In genomic region chr16:74737521-74737920, GRCh38 we compare ENCODE assay signal across 27 cellular contexts. TPM values are rescaled to one million over a fixed set of nuclear protein-coding genes. Genes with fewer than 3 reads are reported as not detected.
DNase-seq lines count a peak whose midpoint lies in the region; ATAC-seq, FAIRE-seq and TF ChIP-seq lines count a peak whose summit lies in the region.
"Had no signal": no experiment of that assay in that cellular context is flagged by ENCODE, and none has a peak within 500 bp of the region (broad histone marks: within the 10 kb centered on the region; RNA-seq: fewer than 3 reads in every experiment).

No MANE protein-coding gene starts in this region.

- H3K9me3 ChIP-seq in A549 (no peaks in the 10 kb centered on the region), HCT116 (ENCODE audit: control insufficient read depth in 1 of 2, insufficient read depth in 1 of 2, low read depth in 1 of 2, low read length in 2 of 2) (no peaks in the 10 kb centered on the region), mesenchymal stem cell (ENCODE audit: control insufficient read depth, low read length) (no peaks in the 10 kb centered on the region)
- H3K9me3 ChIP-seq: esophagus muscularis mucosa, heart left ventricle, ovary, thoracic aorta had no signal

- H3K27me3 ChIP-seq in HCT116 (ENCODE audit: insufficient read depth, low read length) = no peaks in the 10 kb centered on the region
- H3K27me3 ChIP-seq in mesenchymal stem cell (ENCODE audit: control insufficient read depth in 1 of 2, insufficient read depth in 1 of 2, low read length in 2 of 2) = peaks cover 0 to 28% of the 10 kb centered on the region in 2 experiments
- H3K27me3 ChIP-seq: ovary had no signal

- no peak for FAIRE-seq in A549 (lab: Jason Lieb, UNC)
- FAIRE-seq: GM12878, H54 had no signal

- RAD21 ChIA-PET in HCT116 (lab: Charles Lee; ENCODE audit: low non-redundant PET in 1 of 2, low total read pairs in 2 of 2, uncharacterized antibody in 2 of 2, unreplicated experiment in 2 of 2) = no interaction called here

- H2AFZ ChIP-seq in HCT116 (ENCODE audit: low read depth, low read length, poor library complexity, severe bottlenecking) = no peak overlapping the region
- H2AFZ ChIP-seq in mesenchymal stem cell (ENCODE audit: low read depth, low read length) = no peak overlapping the region

- H3K27ac ChIP-seq in A549 = peak overlapping the region; percentile 91
- peak overlapping the region; percentile 1; the same call in 1 of the 2 replicates for H3K27ac ChIP-seq in HCT116 (ENCODE audit: low read depth, low read length)
- peak overlapping the region; percentile 59 for H3K27ac ChIP-seq in caudate nucleus (ENCODE audit: low read depth, low read length)
- no peak overlapping the region for H3K27ac ChIP-seq in mesenchymal stem cell (ENCODE audit: low read length, poor library complexity, severe bottlenecking)
- H3K27ac ChIP-seq: esophagus muscularis mucosa, heart left ventricle, ovary, thoracic aorta had no signal

- H3K4me2 ChIP-seq in A549 (peak overlapping the region; percentile 64), HCT116 (ENCODE audit: low read length) (peak overlapping the region; percentile 68), mesenchymal stem cell (ENCODE audit: low read length, poor library complexity, severe bottlenecking) (no peak overlapping the region)

- intact Hi-C loops in HCT116 (cut with micrococcal nuclease) = no loop called here

- TF ChIP-seq RAD21 in A549 (conservative IDR thresholded peaks at IDR 0.05 in 1 of 2, IDR thresholded peaks at IDR 0.05 in 1 of 2) (no peak), HCT116 (IDR thresholded peaks at IDR 0.05; ENCODE audit: low read depth) (no peak)

- no peak overlapping the region for H4K8ac ChIP-seq in mesenchymal stem cell (ENCODE audit: low read length)

- H2BK120ac ChIP-seq in mesenchymal stem cell (ENCODE audit: low read depth, low read length) = no peak overlapping the region

- no peak overlapping the region for H3K23ac ChIP-seq in mesenchymal stem cell (ENCODE audit: low read length in 2 of 2)

- H4K20me1 ChIP-seq in HCT116 (ENCODE audit: insufficient read depth) = no peaks in the 10 kb centered on the region

- no peaks in the 10 kb centered on the region for H3K36me3 ChIP-seq in HCT116 (ENCODE audit: control insufficient read depth in 1 of 2, insufficient read depth in 2 of 2, low read length in 2 of 2)
- no peaks in the 10 kb centered on the region for H3K36me3 ChIP-seq in mesenchymal stem cell (ENCODE audit: control insufficient read depth in 1 of 2, insufficient read depth in 2 of 2, low read depth in 1 of 2, low read length in 2 of 2)
- H3K36me3 ChIP-seq: esophagus muscularis mucosa, heart left ventricle, ovary, thoracic aorta had no signal

- no peak for TF ChIP-seq POLR2A in A549 (IDR thresholded peaks at IDR 0.05; ENCODE audit: low read length)
- no peak for TF ChIP-seq POLR2A in HCT116 (IDR thresholded peaks at IDR 0.05; ENCODE audit: borderline replicate concordance, extremely low read depth, insufficient read depth, insufficient read length)

- no peak overlapping the region for H2BK15ac ChIP-seq in mesenchymal stem cell (ENCODE audit: low read depth, poor library complexity, severe bottlenecking)

- TF ChIP-seq EP300 in A549 (IDR thresholded peaks at IDR 0.05) = no peak

- H3K79me2 ChIP-seq in HCT116 (ENCODE audit: insufficient read depth, low read length) = no peaks in the 10 kb centered on the region

- ATAC-seq in A549 (no peak), HCT116 (no peak), SK-N-SH treated with all-trans-retinoic acid at 6 μM for 48 hours (no peak), GM21717 (IDR thresholded peaks at IDR 0.05; ENCODE audit: unreplicated experiment) (no peak)
- ATAC-seq: activated T-helper 17 cell treated with anti-CD3 and anti-CD28 coated beads, Interleukin-2, amount 50 U/mL, for 72 hours; stimulated activated naive B cell treated with anti-CD40 and anti-IgM and Interleukin-4, amounts not matched to agents 10 μg/mL and 1 μg/mL and 100 μg/mL, for 72 hours had no signal

- H2AK5ac ChIP-seq in mesenchymal stem cell (ENCODE audit: low read length, severe bottlenecking) = peak overlapping the region; percentile 15

- TF ChIP-seq CTCF in A549 (IDR thresholded peaks at IDR 0.05) = no peak
- TF ChIP-seq CTCF in HCT116 (IDR thresholded peaks at IDR 0.05 in 2 of 3, conservative IDR thresholded peaks at IDR 0.05 in 1 of 3; ENCODE audit: borderline replicate concordance in 1 of 3, insufficient read depth in 1 of 3, low read depth in 2 of 3, low read length in 2 of 3) = no peak

- no TSS peak for BruUV-seq in HCT116 (replicated peaks; lab: Mats Ljungman, UMichigan)

- no peaks in the 10 kb centered on the region for H3K9me2 ChIP-seq in HCT116 (ENCODE audit: insufficient read depth)

- peak overlapping the region; percentile 7; the same call in 1 of the 2 replicates for H3K9ac ChIP-seq in HCT116 (ENCODE audit: low read length)
- no peak overlapping the region for H3K9ac ChIP-seq in mesenchymal stem cell (ENCODE audit: low read length)

- no peaks in the 10 kb centered on the region for H3K79me1 ChIP-seq in mesenchymal stem cell (replicated peaks; ENCODE audit: low read length, poor library complexity, severe bottlenecking)

- no peak overlapping the region for H3K14ac ChIP-seq in mesenchymal stem cell (ENCODE audit: low read length in 2 of 2)

- no peak overlapping the region for H2BK12ac ChIP-seq in mesenchymal stem cell (ENCODE audit: low read length in 2 of 2)

- 92% methylated on average over 6 of the region's 6 CpGs for WGBS in A549 (ENCODE audit: missing lambda C conversion rate)
- 92% methylated on average over 6 of the region's 6 CpGs for WGBS in mesenchymal stem cell

- H3K4me3 ChIP-seq in A549 (no peak overlapping the region), HCT116 (replicated peaks in 1 of 2; ENCODE audit: low read depth in 1 of 2, low read length in 2 of 2) (peak overlapping the region in 1 of 2 experiments; percentile 15; a peak in 1 of 4 replicates), mesenchymal stem cell (ENCODE audit: insufficient read depth in 1 of 2, low read depth in 1 of 2, low read length in 2 of 2) (no peak overlapping the region)
- H3K4me3 ChIP-seq: esophagus muscularis mucosa, GM12878, heart left ventricle, lung, ovary, thoracic aorta had no signal

- DNase-seq in A549 (ENCODE audit: low read depth in 1 of 2, low spot score in 1 of 2) (no peak), HCT116 (ENCODE audit: low read depth, low spot score) (no peak), caudate nucleus (lab: John Stamatoyannopoulos, UW) (no peak), mesenchymal stem cell (no peak), cortex of kidney (lab: John Stamatoyannopoulos, UW) (no peak), NCI-H2196 treated with DMSO at 0.1 percent for 48 hours (lab: John Stamatoyannopoulos, UW; ENCODE audit: unreplicated experiment) (no peak)
- DNase-seq: activated CD4-positive, alpha-beta memory T cell treated with anti-CD3 and anti-CD28 coated beads, Interleukin-2, amount 10 ng/mL, durations not matched to agents 7 days and 5 days; aorta; CD8-positive, alpha-beta memory T cell; heart left ventricle; Karpas-422; NCI-H1417; NCI-H2029 treated with DMSO at 0.1 percent for 48 hours; NCI-H526 treated with DMSO at 0.1 percent for 48 hours; nephron progenitor cell; ovary; SHP77 treated with DMSO at 0.1 percent for 48 hours; stimulated activated CD4-positive, alpha-beta T cell treated with anti-CD3 and anti-CD28 coated beads, Interleukin-15, amount 100 ng/mL, for 24 hours; stimulated activated naive B cell treated with anti-CD40 and anti-IgM and Interleukin-4, amounts not matched to agents 10 μg/mL and 1 μg/mL and 100 μg/mL, for 72 hours had no signal

- CTCF ChIA-PET in A549 (lab: Yijun Ruan, JAX) (interaction anchor here (1.0 to 7.8 kb wide), 8 partner anchors 11 to 125 kb away, joined by 3 to 55 read pairs (median 7); partner anchors contain the start of gene FA2H), HCT116 (lab: Charles Lee) (interaction anchor here (2.3 kb wide), 1 partner anchor 11 kb away, joined by 7 read pairs; no protein-coding TSS in a partner anchor)

- POLR2A ChIA-PET in A549 (lab: Yijun Ruan, JAX) (no interaction called here), HCT116 (lab: Charles Lee) (interaction anchor here (1.5 to 1.7 kb wide), 2 partner anchors 8 to 37 kb away, joined by 5 to 6 read pairs; partner anchors contain the start of gene FA2H)

- H2BK5ac ChIP-seq in mesenchymal stem cell (ENCODE audit: low read depth, low read length, poor library complexity, severe bottlenecking) = no peak overlapping the region

- peaks cover 79% of the 10 kb centered on the region for H3K4me1 ChIP-seq in A549
- H3K4me1 ChIP-seq in HCT116 (ENCODE audit: control insufficient read depth in 1 of 2, insufficient read depth in 2 of 2, low read length in 2 of 2) = peaks cover 41 to 55% of the 10 kb centered on the region in 2 experiments
- peaks cover 43% of the 10 kb centered on the region for H3K4me1 ChIP-seq in mesenchymal stem cell (ENCODE audit: control insufficient read depth, insufficient read depth, low read depth, low read length)
- H3K4me1 ChIP-seq: heart left ventricle had no signal

- no peak overlapping the region for H3K18ac ChIP-seq in mesenchymal stem cell (ENCODE audit: low read depth in 1 of 2, low read length in 2 of 2)

- H4K91ac ChIP-seq in mesenchymal stem cell (ENCODE audit: low read length) = no peak overlapping the region

- no peak overlapping the region for H3K4ac ChIP-seq in mesenchymal stem cell (ENCODE audit: low read depth in 1 of 2, low read length in 2 of 2)

TF ChIP-seq in HCT116, 20 proteins besides CTCF, POLR2A, EP300 and RAD21 (continues in another document):
- TF ChIP-seq ZFX (IDR thresholded peaks at IDR 0.05) (no peak), EZH2phosphoT487 (IDR thresholded peaks at IDR 0.05; ENCODE audit: borderline replicate concordance) (no peak)

TF ChIP-seq in SK-N-SH treated with all-trans-retinoic acid at 6 μM for 48 hours, 23 proteins besides CTCF, POLR2A, EP300 and RAD21 (continues in another document):
- TF ChIP-seq ESRRG (CRISPR knock-in tag; IDR thresholded peaks at IDR 0.05) = no peak

RNA-seq across cellular contexts. Expression of gene MLKL, which starts 36.9 kb away (rescaled TPM):
- polyA plus RNA-seq in A549 (2011; rRNA removed) (17.9 and 18.8 TPM in 2 replicates), A549 (2017; fragmentation: RNase III; extraction: RNeasy Plus Mini Kit Qiagen cat#74134 plus additional on column Dnase treatment) (12.3 to 14.3 TPM (median 12.6 TPM) in 3 replicates)
- 9.6 and 10.2 TPM in 2 replicates for polyA plus RNA-seq in A549 (2012; cell fraction: cytosol; rRNA removed)
- polyA plus RNA-seq in A549 (2012; cell fraction: nucleus; rRNA removed) = 11.6 and 14.2 TPM in 2 replicates
- 6.2 and 8.9 TPM in 2 replicates for polyA minus RNA-seq in A549 (2011; rRNA and poly(A)+ RNA removed)
- total RNA-seq in HCT116 (2021; ENCODE audit: unreplicated experiment) = 8.3 TPM
- polyA plus RNA-seq in HCT116 (2012) = 4.8 and 6.3 TPM in 2 replicates
- polyA plus RNA-seq in mesenchymal stem cell (2013, experiment 1 of 2) = 7.4 TPM
- 7.1 TPM for polyA plus RNA-seq in mesenchymal stem cell (2013, experiment 2 of 2)

RNA-seq across cellular contexts. Expression of gene FA2H, which starts 37.1 kb away (rescaled TPM):
- polyA plus RNA-seq in A549 (2011; rRNA removed) = 7.1 and 11.0 TPM in 2 replicates
- 9.9 and 14.4 TPM in 2 replicates for polyA plus RNA-seq in A549 (2012; cell fraction: cytosol; rRNA removed)
- polyA plus RNA-seq in A549 (2012; cell fraction: nucleus; rRNA removed) = 15.7 and 23.4 TPM in 2 replicates
- polyA plus RNA-seq in A549 (2017; fragmentation: RNase III; extraction: RNeasy Plus Mini Kit Qiagen cat#74134 plus additional on column Dnase treatment) = 5.3 to 9.2 TPM (median 5.6 TPM) in 3 replicates
- 15.0 and 20.6 TPM in 2 replicates for polyA minus RNA-seq in A549 (2011; rRNA and poly(A)+ RNA removed)
- 11.1 TPM for total RNA-seq in HCT116 (2021; ENCODE audit: unreplicated experiment)
- 15.0 and 21.9 TPM in 2 replicates for polyA plus RNA-seq in HCT116 (2012)
- not detected for polyA plus RNA-seq in mesenchymal stem cell (2013, experiment 1 of 2)
- not detected for polyA plus RNA-seq in mesenchymal stem cell (2013, experiment 2 of 2)
- total RNA-seq: CD8-positive, alpha-beta memory T cell had no signal
- polyA plus RNA-seq: CD8-positive, alpha-beta memory T cell had no signal
